Comparison of ENCODE assay signal across 10 cellular contexts in genomic region chr4:792729-793108, GRCh38. TPM values are rescaled to one million over a fixed set of nuclear protein-coding genes. Genes with fewer than 3 reads are reported as not detected.
DNase-seq lines count a peak whose midpoint lies in the region; ATAC-seq, FAIRE-seq and TF ChIP-seq lines count a peak whose summit lies in the region.
"Had no signal": no experiment of that assay in that cellular context is flagged by ENCODE, and none has a peak within 500 bp of the region (broad histone marks: within the 10 kb centered on the region; RNA-seq: fewer than 3 reads in every experiment).

No MANE protein-coding gene starts in this region.

- H3K9ac ChIP-seq in mesenchymal stem cell (ENCODE audit: low read length) = no peak overlapping the region

- no peak overlapping the region for H2AFZ ChIP-seq in mesenchymal stem cell (ENCODE audit: low read depth, low read length)

- H3K36me3 ChIP-seq in A673 (ENCODE audit: insufficient read depth, low read length, poor library complexity, severe bottlenecking) = no peaks in the 10 kb centered on the region
- peaks cover 0 to 3% of the 10 kb centered on the region in 2 experiments for H3K36me3 ChIP-seq in mesenchymal stem cell (ENCODE audit: control insufficient read depth in 1 of 2, insufficient read depth in 2 of 2, low read depth in 1 of 2, low read length in 2 of 2)

- FAIRE-seq in GM18507 (lab: Jason Lieb, UNC) = peak; percentile 12

- DNase-seq in A673 (ENCODE audit: low spot score) (no peak), GM18507 (ENCODE audit: extremely low spot score, insufficient read length, low read depth) (no peak), mesenchymal stem cell (no peak), mesenteric fat pad (ENCODE audit: low spot score) (no peak)
- DNase-seq in activated effector memory CD4-positive, alpha-beta T cell treated with Interleukin-2 at 50 U/mL for 16 hours = peak; percentile 24
- DNase-seq: Caco-2, kidney glomerular epithelial cell had no signal

- H3K4me1 ChIP-seq in A673 (ENCODE audit: insufficient read depth, low read length, poor library complexity, severe bottlenecking) (no peaks in the 10 kb centered on the region), mesenchymal stem cell (ENCODE audit: control insufficient read depth, insufficient read depth, low read depth, low read length) (peaks cover 20% of the 10 kb centered on the region)
- H3K4me1 ChIP-seq: Caco-2 had no signal

- H3K79me1 ChIP-seq in mesenchymal stem cell (replicated peaks; ENCODE audit: low read length, poor library complexity, severe bottlenecking) = no peaks in the 10 kb centered on the region

- CTCF ChIA-PET in A673 (lab: Charles Lee) = no interaction called here

- no peak overlapping the region for H3K4me2 ChIP-seq in mesenchymal stem cell (ENCODE audit: low read length, poor library complexity, severe bottlenecking)

- no peaks in the 10 kb centered on the region for H3K9me3 ChIP-seq in A673 (ENCODE audit: low read depth, low read length, poor library complexity, severe bottlenecking)
- no peaks in the 10 kb centered on the region for H3K9me3 ChIP-seq in mesenchymal stem cell (ENCODE audit: control insufficient read depth, low read length)
- H3K9me3 ChIP-seq: Caco-2 had no signal

- POLR2A ChIA-PET in A673 (lab: Charles Lee; ENCODE audit: low non-redundant PET) = no interaction called here

- H3K27me3 ChIP-seq in A673 (replicated peaks; ENCODE audit: insufficient read depth, low read depth, low read length, poor library complexity) (peaks cover 11% of the 10 kb centered on the region), mesenchymal stem cell (ENCODE audit: control insufficient read depth in 1 of 2, insufficient read depth in 1 of 2, low read length in 2 of 2) (peaks cover 80 to 84% of the 10 kb centered on the region in 2 experiments)

- H2BK5ac ChIP-seq in mesenchymal stem cell (ENCODE audit: low read depth, low read length, poor library complexity, severe bottlenecking) = no peak overlapping the region

- H2BK15ac ChIP-seq in mesenchymal stem cell (ENCODE audit: low read depth, poor library complexity, severe bottlenecking) = no peak overlapping the region

- intact Hi-C loops in A673 (cut with micrococcal nuclease; ENCODE audit: unreplicated experiment) = no loop called here

- H3K4me3 ChIP-seq in A673 (ENCODE audit: low read depth, low read length, poor library complexity, severe bottlenecking) (peak overlapping the region; percentile 36), mesenchymal stem cell (ENCODE audit: insufficient read depth in 1 of 2, low read depth in 1 of 2, low read length in 2 of 2) (peak overlapping the region in 1 of 2 experiments; percentile 26)

- BruUV-seq in A673 (replicated peaks; lab: Mats Ljungman, UMichigan) = no TSS peak

- H2BK12ac ChIP-seq in mesenchymal stem cell (ENCODE audit: low read length in 2 of 2) = no peak overlapping the region

- H2AK5ac ChIP-seq in mesenchymal stem cell (ENCODE audit: low read length, severe bottlenecking) = no peak overlapping the region

- H3K18ac ChIP-seq in mesenchymal stem cell (ENCODE audit: low read depth in 1 of 2, low read length in 2 of 2) = no peak overlapping the region

- TF ChIP-seq CTCF in A673 (conservative IDR thresholded peaks at IDR 0.05; ENCODE audit: low read depth, low read length) = 0 out of 2 replicates have a peak, but pooled peaks have one; percentile 4

- H4K91ac ChIP-seq in mesenchymal stem cell (ENCODE audit: low read length) = peak overlapping the region; percentile 48

- no peak overlapping the region for H3K4ac ChIP-seq in mesenchymal stem cell (ENCODE audit: low read depth in 1 of 2, low read length in 2 of 2)

- no peak overlapping the region for H2BK120ac ChIP-seq in mesenchymal stem cell (ENCODE audit: low read depth, low read length)

- ATAC-seq in HG03571 (IDR thresholded peaks at IDR 0.05; ENCODE audit: unreplicated experiment) = no peak
- no peak for ATAC-seq in GM21717 (IDR thresholded peaks at IDR 0.05; ENCODE audit: unreplicated experiment)
- ATAC-seq in HG03342 (IDR thresholded peaks at IDR 0.05; ENCODE audit: unreplicated experiment) = no peak

- H3K27ac ChIP-seq in A673 (ENCODE audit: low read depth, low read length, poor library complexity, severe bottlenecking) = no peak overlapping the region
- no peak overlapping the region for H3K27ac ChIP-seq in mesenchymal stem cell (ENCODE audit: low read length, poor library complexity, severe bottlenecking)

- no peak overlapping the region for H4K8ac ChIP-seq in mesenchymal stem cell (ENCODE audit: low read length)

- no peak overlapping the region for H3K23ac ChIP-seq in mesenchymal stem cell (ENCODE audit: low read length in 2 of 2)

- H3K14ac ChIP-seq in mesenchymal stem cell (ENCODE audit: low read length in 2 of 2) = no peak overlapping the region

- WGBS in mesenchymal stem cell = 88% methylated on average over 15 of the region's 15 CpGs

RNA-seq across cellular contexts. Expression of gene CPLX1, which starts 33.2 kb away (rescaled TPM):
- total RNA-seq in A673 (2021) = 4.6 and 6.6 TPM in 2 replicates
- 0.14 TPM for polyA plus RNA-seq in mesenchymal stem cell (2013, experiment 1 of 2)
- polyA plus RNA-seq in mesenchymal stem cell (2013, experiment 2 of 2) = 0.10 TPM
- total RNA-seq in mesenteric fat pad = 3.0 TPM
